ENCODE assay signal across 8 cellular contexts in genomic region chr11:16881074-16881709, GRCh38.
A peak's percentile ranks its signal among the peaks of the same experiment; 100 is the strongest.
DNase-seq lines count a peak whose midpoint lies in the region; ATAC-seq, FAIRE-seq and TF ChIP-seq lines count a peak whose summit lies in the region.

No MANE protein-coding gene starts in this region.

- TF ChIP-seq CTCF in K562 (IDR thresholded peaks at IDR 0.05 in 2 of 3, conservative IDR thresholded peaks at IDR 0.05 in 1 of 3; ENCODE audit: insufficient read depth in 2 of 3, low read depth in 1 of 3, low read length in 3 of 3): peak; percentile 55 to 65 (median 60)
- no peak for TF ChIP-seq CTCF in HepG2 (CRISPR knock-in tag; IDR thresholded peaks at IDR 0.05)

- no peaks in the 10 kb centered on the region for H3K36me3 ChIP-seq in K562 (ENCODE audit: control insufficient read depth, insufficient read depth, low read length)
- no peaks in the 10 kb centered on the region; a peak in 1 of 5 replicates for H3K36me3 ChIP-seq in HepG2 (replicated peaks in 1 of 2; ENCODE audit: control insufficient read depth in 1 of 2, insufficient read depth in 2 of 2, low read length in 2 of 2)

- no peaks in the 10 kb centered on the region for H3K9me3 ChIP-seq in K562 (replicated peaks; ENCODE audit: control insufficient read depth, insufficient read depth, low read depth, low read length)
- no peaks in the 10 kb centered on the region for H3K9me3 ChIP-seq in HepG2 (ENCODE audit: low read length)

- H3K4me2 ChIP-seq in K562 (ENCODE audit: insufficient read depth, low read length) (no peak overlapping the region), HepG2 (ENCODE audit: low read depth, low read length) (no peak overlapping the region)

- TF ChIP-seq POLR2A in K562 (conservative IDR thresholded peaks at IDR 0.05): no peak
- no peak for TF ChIP-seq POLR2A in HepG2 (IDR thresholded peaks at IDR 0.05; ENCODE audit: insufficient read depth in 1 of 2, low read depth in 2 of 2, low read length in 2 of 2)

- peaks cover 14 to 21% of the 10 kb centered on the region in 2 donors for H3K27me3 Mint-ChIP-seq in natural killer cell treated with Interleukin-12 subunit alpha and Interleukin-12 subunit beta and Interleukin-15 and Interleukin-18, amount 100 ng/mL, for 72 hours

- no peaks in the 10 kb centered on the region for H3K9me1 ChIP-seq in K562 (ENCODE audit: control insufficient read depth, insufficient read depth, low read length)

- no peak overlapping the region for H3K27ac Mint-ChIP-seq in natural killer cell treated with Interleukin-12 subunit alpha and Interleukin-12 subunit beta and Interleukin-15 and Interleukin-18, amount 100 ng/mL, for 72 hours

- H4K20me1 ChIP-seq in K562 (replicated peaks; ENCODE audit: control insufficient read depth, insufficient read depth, low read length) (no peaks in the 10 kb centered on the region), HepG2 (ENCODE audit: insufficient read depth, low read length) (no peaks in the 10 kb centered on the region)

- CTCF ChIA-PET in K562 (lab: Yijun Ruan, JAX; ENCODE audit: low intra/inter-chr PET ratio) (interaction anchor here (0.6 kb wide), 1 partner anchor 61 kb away, joined by 4 read pairs; no protein-coding TSS in a partner anchor), HepG2 (lab: Yijun Ruan, JAX; ENCODE audit: low intra/inter-chr PET ratio, low total read pairs) (no interaction called here)

- H3K4me1 ChIP-seq in K562 (replicated peaks in 1 of 2; ENCODE audit: control insufficient read depth in 2 of 2, insufficient read depth in 2 of 2, low read length in 2 of 2) (peaks cover 0 to 6% of the 10 kb centered on the region in 2 experiments; a peak in 2 of 5 replicates), HepG2 (ENCODE audit: insufficient read depth, low read length) (peaks cover 7% of the 10 kb centered on the region)

- H3K4me3 Mint-ChIP-seq in natural killer cell treated with Interleukin-12 subunit alpha and Interleukin-12 subunit beta and Interleukin-15 and Interleukin-18, amount 100 ng/mL, for 72 hours: no peak overlapping the region

- in situ Hi-C loops in K562 (cut with MboI): no loop called here
- in situ Hi-C loops in HepG2 (cut with HindIII; ENCODE audit: extremely low pct_ligation_motif_present, low pct_unique_long_range_greater_than_20kb): no loop called here

- H3K36me3 Mint-ChIP-seq in natural killer cell treated with Interleukin-12 subunit alpha and Interleukin-12 subunit beta and Interleukin-15 and Interleukin-18, amount 100 ng/mL, for 72 hours: no peaks in the 10 kb centered on the region

- 9% methylated on average over 8 of the region's 8 CpGs for WGBS in K562 (ENCODE audit: insufficient coverage, low coverage, missing lambda C conversion rate)
- WGBS in HepG2 (ENCODE audit: low lambda C conversion rate): 92% methylated on average over 8 of the region's 8 CpGs

- TF ChIP-seq EP300 in K562 (IDR thresholded peaks at IDR 0.05; ENCODE audit: low read length) (no peak), HepG2 (IDR thresholded peaks at IDR 0.05; ENCODE audit: low read depth in 2 of 2, low read length in 2 of 2) (no peak), HepG2 (CRISPR knock-in tag; IDR thresholded peaks at IDR 0.05; ENCODE audit: borderline replicate concordance) (no peak)

- peak overlapping the region; percentile 3; the same call in 1 of the 2 replicates for H2AFZ ChIP-seq in K562 (ENCODE audit: low read depth, low read length)
- no peak overlapping the region for H2AFZ ChIP-seq in HepG2 (ENCODE audit: low read length)

- H3K27me3 ChIP-seq in K562 (ENCODE audit: control insufficient read depth in 2 of 2, insufficient read depth in 2 of 2, low read length in 2 of 2) (peaks cover 17 to 30% of the 10 kb centered on the region in 2 experiments), HepG2 (ENCODE audit: control insufficient read depth in 1 of 2, insufficient read depth in 2 of 2, low read length in 2 of 2) (no peaks in the 10 kb centered on the region)

- FAIRE-seq in K562 (lab: Jason Lieb, UNC) (peak; percentile 46), HepG2 (lab: Jason Lieb, UNC) (no peak)

- H3K27ac ChIP-seq in K562 (ENCODE audit: extremely low read depth, low read depth, low read length) (no peak overlapping the region), HepG2 (ENCODE audit: extremely low read length, insufficient read depth, low read length) (no peak overlapping the region)

- ATAC-seq in HG03565 (IDR thresholded peaks at IDR 0.05; ENCODE audit: unreplicated experiment): peak; percentile 49
- peak; percentile 92 for ATAC-seq in K562
- peak; percentile 34; the same call in 1 of the 3 replicates for ATAC-seq in HepG2
- no peak for ATAC-seq in natural killer cell treated with Interleukin-12 subunit alpha and Interleukin-12 subunit beta and Interleukin-15 and Interleukin-18, amount 100 ng/mL, for 72 hours

- H3K4me1 Mint-ChIP-seq in natural killer cell treated with Interleukin-12 subunit alpha and Interleukin-12 subunit beta and Interleukin-15 and Interleukin-18, amount 100 ng/mL, for 72 hours (ENCODE audit: low read depth in 2 of 2): no peaks in the 10 kb centered on the region

- POLR2A ChIA-PET in K562 (lab: Yijun Ruan, JAX): no interaction called here
- POLR2A ChIA-PET in HepG2 (lab: Yijun Ruan, JAX): no interaction called here

- TF ChIP-seq RAD21 in K562 (CRISPR knock-in tag; conservative IDR thresholded peaks at IDR 0.05 in 1 of 2, IDR thresholded peaks at IDR 0.05 in 1 of 2) (peak; percentile 29 to 74; a peak in 3 of 4 replicates), HepG2 (CRISPR knock-in tag; IDR thresholded peaks at IDR 0.05) (no peak)

- peak; percentile 60 for DNase-seq in DMS 273 (lab: John Stamatoyannopoulos, UW; ENCODE audit: unreplicated experiment)
- peak; percentile 35 to 68 (median 56) for DNase-seq in K562 (ENCODE audit: extremely low read depth in 1 of 4, low spot score in 3 of 4)
- DNase-seq in HepG2 (ENCODE audit: low spot score): no peak
- no peak for DNase-seq in natural killer cell treated with Interleukin-12 subunit alpha and Interleukin-12 subunit beta and Interleukin-15 and Interleukin-18, amount 100 ng/mL, for 72 hours (ENCODE audit: low spot score)
- DNase-seq in activated CD4-positive, alpha-beta T cell treated with anti-CD3 and anti-CD28 coated beads, Interleukin-2, amount 50 U/mL, for 1 hour: no peak
- no peak for DNase-seq in activated CD4-positive, alpha-beta T cell treated with anti-CD3 and anti-CD28 coated beads for 48 hours
- no peak for DNase-seq in COR-L47 (lab: John Stamatoyannopoulos, UW)

- no peaks in the 10 kb centered on the region for H3K9me3 Mint-ChIP-seq in natural killer cell treated with Interleukin-12 subunit alpha and Interleukin-12 subunit beta and Interleukin-15 and Interleukin-18, amount 100 ng/mL, for 72 hours

- H3K79me2 ChIP-seq in K562 (ENCODE audit: control insufficient read depth, insufficient read depth, low read length) (no peaks in the 10 kb centered on the region), HepG2 (ENCODE audit: insufficient read depth, low read length) (no peaks in the 10 kb centered on the region)

- BruUV-seq in K562 (replicated peaks; lab: Mats Ljungman, UMichigan) (no TSS peak), HepG2 (replicated peaks; lab: Mats Ljungman, UMichigan) (no TSS peak)

- H3K4me3 ChIP-seq in K562: no peak overlapping the region
- H3K4me3 ChIP-seq in HepG2 (replicated peaks in 1 of 3; ENCODE audit: insufficient read depth in 1 of 3, low read depth in 2 of 3, low read length in 3 of 3): no peak overlapping the region

- intact Hi-C loops in K562 (cut with micrococcal nuclease): no loop called here
- intact Hi-C loops in HepG2 (cut with micrococcal nuclease; ENCODE audit: unreplicated experiment): no loop called here

- no peak overlapping the region for H3K9ac ChIP-seq in K562 (ENCODE audit: insufficient read depth in 1 of 2, low read depth in 2 of 2, low read length in 2 of 2)
- H3K9ac ChIP-seq in HepG2 (ENCODE audit: insufficient read depth, low read depth, low read length): no peak overlapping the region

TF ChIP-seq in HepG2, 621 proteins besides CTCF, POLR2A, EP300 and RAD21:
- TF ChIP-seq ZNF780A (CRISPR knock-in tag; IDR thresholded peaks at IDR 0.05): no peak
- no peak for TF ChIP-seq NFYC (CRISPR knock-in tag; IDR thresholded peaks at IDR 0.05)
- no peak for TF ChIP-seq SIX4 (CRISPR knock-in tag; IDR thresholded peaks at IDR 0.05)
- no peak for TF ChIP-seq BRF2 (CRISPR knock-in tag; IDR thresholded peaks at IDR 0.05)
- no peak for TF ChIP-seq MED13 (CRISPR knock-in tag; IDR thresholded peaks at IDR 0.05)
- TF ChIP-seq RAD51 (IDR thresholded peaks at IDR 0.05; ENCODE audit: borderline replicate concordance): no peak
- TF ChIP-seq NR2F6 (IDR thresholded peaks at IDR 0.05): no peak
- TF ChIP-seq NR2F6 (CRISPR knock-in tag; IDR thresholded peaks at IDR 0.05): no peak
- no peak for TF ChIP-seq ZNF703 (CRISPR knock-in tag; IDR thresholded peaks at IDR 0.05; ENCODE audit: borderline replicate concordance)
- no peak for TF ChIP-seq ATF1 (CRISPR knock-in tag; IDR thresholded peaks at IDR 0.05)
- no peak for TF ChIP-seq GATAD1 (CRISPR knock-in tag; IDR thresholded peaks at IDR 0.05)
- no peak for TF ChIP-seq ZNF256 (CRISPR knock-in tag; conservative IDR thresholded peaks at IDR 0.05)

Comparison
In these comparisons a context has a peak if more than half of its experiments do, and no peak if none do; other contexts are left out.
1. DNase-seq: peak in DMS 273 (single experiment) and K562 (4 of 4); none in HepG2 (single experiment), natural killer cell treated with Interleukin-12 subunit alpha and Interleukin-12 subunit beta and Interleukin-15 and Interleukin-18, amount 100 ng/mL, for 72 hours (single experiment), activated CD4-positive, alpha-beta T cell treated with anti-CD3 and anti-CD28 coated beads, Interleukin-2, amount 50 U/mL, for 1 hour (single experiment), activated CD4-positive, alpha-beta T cell treated with anti-CD3 and anti-CD28 coated beads for 48 hours (single experiment) and COR-L47 (single experiment).
2. ATAC-seq: peak in HG03565 (single experiment), K562 (single experiment) and HepG2 (single experiment); none in natural killer cell treated with Interleukin-12 subunit alpha and Interleukin-12 subunit beta and Interleukin-15 and Interleukin-18, amount 100 ng/mL, for 72 hours (0 of 2).